ENCODE assay signal across 1 cellular context in the genomic region with DNA sequence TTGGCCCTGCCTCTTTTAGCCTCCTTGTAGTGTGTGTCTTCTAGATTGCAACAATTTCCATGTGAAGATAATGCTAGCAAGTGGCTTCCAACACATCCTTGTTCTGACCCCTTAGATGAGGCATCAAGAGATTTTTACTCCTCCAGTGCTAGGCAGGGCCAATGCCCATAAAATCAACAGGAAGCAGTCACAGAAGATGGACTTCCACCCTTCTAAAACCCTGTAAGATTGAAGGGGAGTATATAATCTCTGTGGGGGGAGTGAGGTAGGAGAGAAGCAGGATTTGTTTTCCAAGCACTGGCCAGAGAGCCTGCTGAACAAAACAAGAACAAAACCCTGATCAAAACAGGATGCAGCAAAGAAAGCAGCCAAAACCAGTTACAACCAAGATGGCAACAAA.
TF ChIP-seq lines count a peak whose summit lies in the region.

No MANE protein-coding gene starts in this region.

TF ChIP-seq in endothelial cell of umbilical vein, 7 proteins besides CTCF, POLR2A, EP300 and RAD21:
- TF ChIP-seq JUN (IDR thresholded peaks at IDR 0.05; ENCODE audit: borderline replicate concordance, insufficient read depth, insufficient read length, low read depth): no peak
- no peak for TF ChIP-seq FOS (IDR thresholded peaks at IDR 0.05; ENCODE audit: borderline replicate concordance, insufficient read depth, low read length)
- TF ChIP-seq POLR2AphosphoS5 (IDR thresholded peaks at IDR 0.05; ENCODE audit: insufficient read depth, low read depth, low read length): no peak
- TF ChIP-seq MYC (IDR thresholded peaks at IDR 0.05; ENCODE audit: low read depth, low read length): no peak
- no peak for TF ChIP-seq GATA2 (IDR thresholded peaks at IDR 0.05; ENCODE audit: insufficient read depth, insufficient read length, low read depth, low read length)
- no peak for TF ChIP-seq MAX (IDR thresholded peaks at IDR 0.05; ENCODE audit: insufficient read depth, insufficient read length)
- TF ChIP-seq EZH2 (IDR thresholded peaks at IDR 0.05; ENCODE audit: borderline replicate concordance, low read depth, low read length, severe bottlenecking): no peak
